Comparison of ENCODE assay signal across 11 cellular contexts in the genomic region with DNA sequence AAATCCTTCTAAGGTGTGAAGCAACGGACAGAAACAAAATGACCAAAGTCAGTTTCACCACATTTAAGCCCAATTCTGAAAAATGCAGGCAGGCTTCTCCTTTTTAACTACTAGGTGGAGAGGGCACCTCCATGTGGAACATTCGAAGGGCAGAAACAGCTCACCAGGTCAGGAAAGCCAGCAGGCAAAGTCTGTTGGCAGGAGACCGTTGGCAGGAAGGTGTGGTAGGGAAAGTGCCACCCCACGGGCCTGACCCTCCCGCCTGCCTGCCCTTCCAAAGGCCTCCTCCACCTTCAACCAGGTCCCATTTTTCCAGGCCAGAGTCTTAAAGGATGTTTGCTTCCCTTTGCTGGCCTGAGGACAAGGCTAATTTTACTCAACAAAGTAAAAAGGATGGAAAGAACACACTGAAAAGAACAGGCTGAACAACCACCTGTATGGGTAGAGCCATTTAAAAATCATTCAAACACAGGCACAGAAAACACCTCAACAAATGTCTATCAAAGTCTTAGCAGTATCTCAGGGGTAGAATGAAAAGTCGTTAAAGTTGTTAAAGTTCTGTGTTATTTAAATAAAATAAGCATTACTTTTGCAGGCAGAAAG. TPM values are rescaled to one million over a fixed set of nuclear protein-coding genes. Genes with fewer than 3 reads are reported as not detected.
DNase-seq lines count a peak whose midpoint lies in the region; ATAC-seq, FAIRE-seq and TF ChIP-seq lines count a peak whose summit lies in the region.
"Had no signal": no experiment of that assay in that cellular context is flagged by ENCODE, and none has a peak within 500 bp of the region (broad histone marks: within the 10 kb centered on the region; RNA-seq: fewer than 3 reads in every experiment).

No MANE protein-coding gene starts in this region.

- no peak overlapping the region for H2AFZ ChIP-seq in K562 (ENCODE audit: low read depth, low read length)

- POLR2A ChIA-PET in K562 (lab: Yijun Ruan, JAX), result interaction anchor here (1.0 to 1.4 kb wide), 2 partner anchors 10 to 11 kb away, joined by 3 to 6 read pairs; no protein-coding TSS in a partner anchor

- no peaks in the 10 kb centered on the region for H3K9me3 Mint-ChIP-seq in activated T-cell treated with anti-CD3 and anti-CD28 coated beads, Interleukin-2, amount 50 U/mL, for 4 hours
- H3K9me3 Mint-ChIP-seq in mesothelial cell of epicardium, result no peaks in the 10 kb centered on the region

- no TSS peak for BruUV-seq in K562 (replicated peaks; lab: Mats Ljungman, UMichigan)

- H3K4me3 ChIP-seq in K562 (no peak overlapping the region), suprapubic skin (no peak overlapping the region)

- peaks cover 6% of the 10 kb centered on the region for H3K9me1 ChIP-seq in K562 (ENCODE audit: control insufficient read depth, insufficient read depth, low read length)

- intact Hi-C loops in K562 (cut with micrococcal nuclease), result no loop called here

- CTCF ChIA-PET in K562 (lab: Yijun Ruan, JAX; ENCODE audit: low intra/inter-chr PET ratio), result interaction anchor here (0.5 kb wide), 1 partner anchor 861 kb away, joined by 4 read pairs; no protein-coding TSS in a partner anchor

- H3K4me1 Mint-ChIP-seq in activated T-cell treated with anti-CD3 and anti-CD28 coated beads, Interleukin-2, amount 50 U/mL, for 4 hours (ENCODE audit: low read depth), result peaks cover 93% of the 10 kb centered on the region
- peaks cover 42% of the 10 kb centered on the region for H3K4me1 Mint-ChIP-seq in mesothelial cell of epicardium

- peaks cover 90% of the 10 kb centered on the region for H3K79me2 ChIP-seq in K562 (ENCODE audit: control insufficient read depth, insufficient read depth, low read length)

- H3K27me3 Mint-ChIP-seq in activated T-cell treated with anti-CD3 and anti-CD28 coated beads, Interleukin-2, amount 50 U/mL, for 4 hours (ENCODE audit: low read depth), result no peaks in the 10 kb centered on the region
- no peaks in the 10 kb centered on the region for H3K27me3 Mint-ChIP-seq in mesothelial cell of epicardium (ENCODE audit: low read depth)

- H3K27ac Mint-ChIP-seq in mesothelial cell of epicardium, result peak overlapping the region; percentile 48

- H4K20me1 ChIP-seq in K562 (replicated peaks; ENCODE audit: control insufficient read depth, insufficient read depth, low read length), result peaks cover 37% of the 10 kb centered on the region; the same call in 1 of the 2 replicates

- H3K4me1 ChIP-seq in K562 (replicated peaks in 1 of 2; ENCODE audit: control insufficient read depth in 2 of 2, insufficient read depth in 2 of 2, low read length in 2 of 2) (peaks cover 15 to 34% of the 10 kb centered on the region in 2 experiments; a peak in 4 of 5 replicates), suprapubic skin (peaks cover 80% of the 10 kb centered on the region)

- peak overlapping the region; percentile 68 for H3K4me3 Mint-ChIP-seq in activated T-cell treated with anti-CD3 and anti-CD28 coated beads, Interleukin-2, amount 50 U/mL, for 4 hours
- no peak overlapping the region for H3K4me3 Mint-ChIP-seq in mesothelial cell of epicardium

- H3K36me3 ChIP-seq in K562 (ENCODE audit: control insufficient read depth, insufficient read depth, low read length), result peaks cover 7% of the 10 kb centered on the region; the same call in 2 of the 3 replicates
- H3K36me3 ChIP-seq in suprapubic skin, result no peaks in the 10 kb centered on the region

- TF ChIP-seq POLR2A in K562 (conservative IDR thresholded peaks at IDR 0.05), result no peak
- TF ChIP-seq POLR2A in suprapubic skin (IDR thresholded peaks at IDR 0.05), result no peak

- no peaks in the 10 kb centered on the region for H3K27me3 ChIP-seq in K562 (ENCODE audit: control insufficient read depth in 2 of 2, insufficient read depth in 2 of 2, low read length in 2 of 2)
- H3K27me3 ChIP-seq in suprapubic skin, result no peaks in the 10 kb centered on the region

- 60% methylated on average over 6 of the region's 6 CpGs for WGBS in K562 (ENCODE audit: insufficient coverage, low coverage, missing lambda C conversion rate)
- 38% methylated on average over 6 of the region's 6 CpGs for WGBS in suprapubic skin

- no peak for DNase-seq in activated T-cell treated with anti-CD3 and anti-CD28 coated beads, Interleukin-2, amount 50 U/mL, for 4 hours
- no peak for DNase-seq in activated T-cell treated with anti-CD3 and anti-CD28 coated beads, Interleukin-2, amount 50 U/mL, for 48 hours
- DNase-seq in K562 (ENCODE audit: extremely low read depth in 1 of 4, low spot score in 3 of 4) (no peak), mesothelial cell of epicardium (ENCODE audit: low spot score in 2 of 2, unreplicated experiment in 2 of 2) (no peak), suprapubic skin (ENCODE audit: low spot score in 2 of 2) (no peak), ecto neural progenitor cell (ENCODE audit: low spot score) (no peak), HPDE6-E6E7 (ENCODE audit: extremely low spot score) (no peak), NCI-H524 (lab: John Stamatoyannopoulos, UW) (no peak)
- DNase-seq: activated CD4-positive, alpha-beta T cell treated with anti-CD3 and anti-CD28 coated beads for 1 hour; NCI-H146 had no signal

- no peaks in the 10 kb centered on the region for H3K9me3 ChIP-seq in K562 (replicated peaks; ENCODE audit: control insufficient read depth, insufficient read depth, low read depth, low read length)
- no peaks in the 10 kb centered on the region for H3K9me3 ChIP-seq in suprapubic skin

- no peak overlapping the region; the same call in 2 of the 3 replicates for H3K27ac ChIP-seq in K562 (ENCODE audit: extremely low read depth, low read depth, low read length)
- peak overlapping the region; percentile 27 for H3K27ac ChIP-seq in suprapubic skin

- FAIRE-seq in K562 (lab: Jason Lieb, UNC), result no peak
- FAIRE-seq: RCC 7860 had no signal

- H3K9ac ChIP-seq in K562 (ENCODE audit: insufficient read depth in 1 of 2, low read depth in 2 of 2, low read length in 2 of 2), result peak overlapping the region in 1 of 2 experiments; percentile 6; a peak in 1 of 4 replicates

- in situ Hi-C loops in K562 (cut with MboI), result no loop called here

- TF ChIP-seq CTCF in K562 (IDR thresholded peaks at IDR 0.05 in 2 of 3, conservative IDR thresholded peaks at IDR 0.05 in 1 of 3; ENCODE audit: insufficient read depth in 2 of 3, low read depth in 1 of 3, low read length in 3 of 3) (no peak), mesothelial cell of epicardium (IDR thresholded peaks at IDR 0.05; ENCODE audit: unreplicated experiment) (no peak), suprapubic skin (IDR thresholded peaks at IDR 0.05) (no peak)

- TF ChIP-seq EP300 in K562 (IDR thresholded peaks at IDR 0.05; ENCODE audit: low read length) (no peak), suprapubic skin (IDR thresholded peaks at IDR 0.05) (no peak)

- no peak for TF ChIP-seq RAD21 in K562 (CRISPR knock-in tag; conservative IDR thresholded peaks at IDR 0.05 in 1 of 2, IDR thresholded peaks at IDR 0.05 in 1 of 2)

- H3K36me3 Mint-ChIP-seq in activated T-cell treated with anti-CD3 and anti-CD28 coated beads, Interleukin-2, amount 50 U/mL, for 4 hours (ENCODE audit: insufficient read depth), result peaks cover 14% of the 10 kb centered on the region
- peaks cover 2% of the 10 kb centered on the region for H3K36me3 Mint-ChIP-seq in mesothelial cell of epicardium

- peak overlapping the region; percentile 36 for H3K4me2 ChIP-seq in K562 (ENCODE audit: insufficient read depth, low read length)

- no peak for ATAC-seq in activated T-cell treated with anti-CD3 and anti-CD28 coated beads, Interleukin-2, amount 50 U/mL, for 4 hours
- ATAC-seq in K562, result no peak

TF ChIP-seq in K562, 482 proteins besides CTCF, POLR2A, EP300 and RAD21:
- no peak for TF ChIP-seq ZNF584 (CRISPR knock-in tag; IDR thresholded peaks at IDR 0.05; ENCODE audit: low read depth)
- no peak for TF ChIP-seq STAG1 (CRISPR knock-in tag; IDR thresholded peaks at IDR 0.05; ENCODE audit: borderline replicate concordance)
- TF ChIP-seq RHOXF2B (CRISPR knock-in tag; conservative IDR thresholded peaks at IDR 0.05), result no peak
- TF ChIP-seq SMAD2 (IDR thresholded peaks at IDR 0.05; ENCODE audit: low read depth, low read length), result no peak
- TF ChIP-seq ZFPM2 (CRISPR knock-in tag; IDR thresholded peaks at IDR 0.05), result no peak
- TF ChIP-seq ZNF165 (CRISPR knock-in tag; IDR thresholded peaks at IDR 0.05; ENCODE audit: borderline replicate concordance), result no peak
- no peak for TF ChIP-seq RUNX1 (IDR thresholded peaks at IDR 0.05; ENCODE audit: low read depth)

RNA-seq across cellular contexts. Expression of a gene that starts 26.4 kb away (rescaled TPM):
- 100 to 1,000 TPM; 262 to 285 (median 264) TPM for total RNA-seq in activated T-cell treated with anti-CD3 and anti-CD28 coated beads, Interleukin-2, amount 50 U/mL, for 4 hours
- total RNA-seq in K562 (2011; cell fraction: chromatin; rRNA removed; ENCODE audit: low replicate concordance), result 58.6 and 64.0 TPM in 2 replicates
- 43.2 and 43.8 TPM in 2 replicates for total RNA-seq in K562 (2011; cell fraction: nucleolus; rRNA removed)
- 40.0 and 41.2 TPM in 2 replicates for total RNA-seq in K562 (2011; cell fraction: nucleoplasm; rRNA removed)
- total RNA-seq in K562 (2014; rRNA removed) (57.6 and 83.6 TPM in 2 replicates), K562 (2014; rRNA removed; fragmentation: Illumina TruSeq; extraction: Trizol) (131 and 133 TPM in 2 replicates), K562 (2015; rRNA removed; fragmentation: Illumina TruSeq; extraction: Trizol) (147 and 148 TPM in 2 replicates), K562 (2021) (237 and 241 TPM in 2 replicates), mesothelial cell of epicardium (192 to 209 TPM (median 204 TPM) in 3 replicates), suprapubic skin (100 to 1,000 TPM; 101 to 130 (median 126) TPM)
- polyA plus RNA-seq in K562 (2011; rRNA removed) (119 and 122 TPM in 2 replicates), K562 (2014; fragmentation: Illumina TruSeq; extraction: Trizol) (259 and 297 TPM in 2 replicates), K562 (2014; fragmentation: Nextera tagmentation; extraction: Ambion mirVana) (100 to 1,000 TPM in 1 of 2 experiments, 10 to 100 TPM in 1; 70.0 to 115 TPM), K562 (2014; rRNA removed) (125 and 134 TPM in 2 replicates)
- polyA plus RNA-seq in K562 (2011; cell fraction: cytosol; rRNA removed), result 110 and 143 TPM in 2 replicates
- 38.1 and 62.3 TPM in 2 replicates for polyA plus RNA-seq in K562 (2011; cell fraction: nucleus; rRNA removed)
- 277 and 310 TPM in 2 replicates for polyA plus RNA-seq in K562 (2012)
- polyA minus RNA-seq in K562 (2011; rRNA and poly(A)+ RNA removed), result 103 TPM in 2 replicates
- polyA minus RNA-seq in K562 (2011; cell fraction: cytosol; rRNA and poly(A)+ RNA removed), result 60.0 and 82.1 TPM in 2 replicates
- polyA minus RNA-seq in K562 (2011; cell fraction: nucleus; rRNA and poly(A)+ RNA removed), result 10.9 and 20.8 TPM in 2 replicates
